23 cellular contexts compared by ENCODE assay signal in genomic region chr17:10398352-10398751, GRCh38. TPM values are rescaled to one million over a fixed set of nuclear protein-coding genes. Genes with fewer than 3 reads are reported as not detected.
A peak's percentile ranks its signal among the peaks of the same experiment; 100 is the strongest.
DNase-seq lines count a peak whose midpoint lies in the region; ATAC-seq, FAIRE-seq and TF ChIP-seq lines count a peak whose summit lies in the region.
"Had no signal": no experiment of that assay in that cellular context is flagged by ENCODE, and none has a peak within 500 bp of the region (broad histone marks: within the 10 kb centered on the region; RNA-seq: fewer than 3 reads in every experiment).

No MANE protein-coding gene starts in this region.

- H3K36me3 Mint-ChIP-seq in H9 (ENCODE audit: insufficient read depth in 1 of 3, low read depth in 3 of 3) = no peaks in the 10 kb centered on the region
- H3K36me3 Mint-ChIP-seq: CD8-positive, alpha-beta T cell had no signal

- CTCF ChIA-PET in A673 (lab: Charles Lee) (no interaction called here), K562 (lab: Yijun Ruan, JAX; ENCODE audit: low intra/inter-chr PET ratio) (no interaction called here)

- H3K4me3 Mint-ChIP-seq in H9 = no peak overlapping the region
- H3K4me3 Mint-ChIP-seq: CD8-positive, alpha-beta T cell had no signal

- H2AFZ ChIP-seq in H9 (ENCODE audit: low read length) = no peak overlapping the region
- H2AFZ ChIP-seq in K562 (ENCODE audit: low read depth, low read length) = no peak overlapping the region
- H2AFZ ChIP-seq: GM23248 had no signal

- no peaks in the 10 kb centered on the region for H3K9me3 ChIP-seq in A673 (ENCODE audit: low read depth, low read length, poor library complexity, severe bottlenecking)
- H3K9me3 ChIP-seq in H9 (ENCODE audit: control insufficient read depth, low read depth, low read length) = no peaks in the 10 kb centered on the region
- H3K9me3 ChIP-seq in K562 (replicated peaks; ENCODE audit: control insufficient read depth, insufficient read depth, low read depth, low read length) = no peaks in the 10 kb centered on the region
- H3K9me3 ChIP-seq: BLaER1 had no signal

- H3K27ac ChIP-seq in A673 (ENCODE audit: low read depth, low read length, poor library complexity, severe bottlenecking) (no peak overlapping the region), H9 (ENCODE audit: insufficient read length, low read depth, low read length) (no peak overlapping the region), K562 (ENCODE audit: extremely low read depth, low read depth, low read length) (no peak overlapping the region)
- H3K27ac ChIP-seq: BLaER1, GM23248 had no signal

- no peak overlapping the region for H2BK5ac ChIP-seq in H9 (ENCODE audit: insufficient read length, low read length)

- POLR2A ChIA-PET in A673 (lab: Charles Lee; ENCODE audit: low non-redundant PET) = no interaction called here
- POLR2A ChIA-PET in K562 (lab: Yijun Ruan, JAX) = no interaction called here

- H3K4me3 ChIP-seq in A673 (ENCODE audit: low read depth, low read length, poor library complexity, severe bottlenecking) (no peak overlapping the region), K562 (no peak overlapping the region)
- H3K4me3 ChIP-seq: BLaER1, GM23248 had no signal

- no peak overlapping the region for H3K4me2 ChIP-seq in H9 (ENCODE audit: insufficient read depth, insufficient read length, low read length)
- H3K4me2 ChIP-seq in K562 (ENCODE audit: insufficient read depth, low read length) = no peak overlapping the region
- H3K4me2 ChIP-seq: BLaER1 had no signal

- H3K23ac ChIP-seq in H9 (ENCODE audit: insufficient read length, low read depth, low read length) = no peak overlapping the region

- no peaks in the 10 kb centered on the region for H3K27me3 Mint-ChIP-seq in H9 (ENCODE audit: low read depth)

- H3K14ac ChIP-seq in H9 (ENCODE audit: insufficient read depth, low read length) = no peak overlapping the region

- H2AK5ac ChIP-seq in H9 (ENCODE audit: insufficient read length, low read length) = no peak overlapping the region

- H3K36me3 ChIP-seq in A673 (ENCODE audit: insufficient read depth, low read length, poor library complexity, severe bottlenecking) (no peaks in the 10 kb centered on the region), K562 (ENCODE audit: control insufficient read depth, insufficient read depth, low read length) (no peaks in the 10 kb centered on the region)
- H3K36me3 ChIP-seq: BLaER1 had no signal

- TF ChIP-seq POLR2A in K562 (conservative IDR thresholded peaks at IDR 0.05) = no peak

- H3K79me1 ChIP-seq in H9 (ENCODE audit: insufficient read depth, low read depth, low read length, poor library complexity, severe bottlenecking) = no peaks in the 10 kb centered on the region

- no peak for TF ChIP-seq EP300 in K562 (IDR thresholded peaks at IDR 0.05; ENCODE audit: low read length)

- DNase-seq in A673 (ENCODE audit: low spot score) (no peak), H9 (peak; percentile 79), K562 (ENCODE audit: extremely low read depth in 1 of 4, low spot score in 3 of 4) (no peak), islet precursor cell (peak; percentile 63), NCI-H2227 treated with DMSO at 0.1 percent for 48 hours (lab: John Stamatoyannopoulos, UW) (no peak)
- DNase-seq: Calu3; CD8-positive, alpha-beta T cell; GM23248; NCI-H1092 treated with DMSO at 0.1 percent for 48 hours; NCI-H2081; NCI-H2171 treated with DMSO at 0.1 percent for 48 hours; NCI-H446 treated with DMSO at 0.1 percent for 48 hours; NK-92 treated with Interleukin-12 subunit alpha and Interleukin-12 subunit beta, amount 100 ng/mL, for 24 hours had no signal

- H3K18ac ChIP-seq in H9 (ENCODE audit: insufficient read length, low read depth, low read length) = no peak overlapping the region

- no peak overlapping the region for H2BK12ac ChIP-seq in H9 (ENCODE audit: insufficient read length, low read depth, low read length)

- H3K56ac ChIP-seq in H9 (ENCODE audit: insufficient read length, low read depth, low read length) = no peak overlapping the region

- no peak overlapping the region for H4K91ac ChIP-seq in H9 (ENCODE audit: insufficient read length, low read depth, low read length)

- H3K79me2 ChIP-seq in H9 (ENCODE audit: insufficient read depth, low read length) (no peaks in the 10 kb centered on the region), K562 (ENCODE audit: control insufficient read depth, insufficient read depth, low read length) (no peaks in the 10 kb centered on the region)

- H3K9me3 Mint-ChIP-seq in H9 = no peaks in the 10 kb centered on the region
- H3K9me3 Mint-ChIP-seq: CD8-positive, alpha-beta T cell had no signal

- BruUV-seq in A673 (replicated peaks; lab: Mats Ljungman, UMichigan) = no TSS peak
- BruUV-seq in K562 (replicated peaks; lab: Mats Ljungman, UMichigan) = no TSS peak

- no peak overlapping the region for H3K9ac ChIP-seq in H9 (ENCODE audit: extremely low read depth, insufficient read length, low read length)
- no peak overlapping the region for H3K9ac ChIP-seq in K562 (ENCODE audit: insufficient read depth in 1 of 2, low read depth in 2 of 2, low read length in 2 of 2)
- H3K9ac ChIP-seq: BLaER1, GM23248 had no signal

- intact Hi-C loops in A673 (cut with micrococcal nuclease; ENCODE audit: unreplicated experiment) (no loop called here), K562 (cut with micrococcal nuclease) (no loop called here)

- TF ChIP-seq CTCF in A673 (conservative IDR thresholded peaks at IDR 0.05; ENCODE audit: low read depth, low read length) (peak; percentile 38), H9 (conservative IDR thresholded peaks at IDR 0.05) (peak; percentile 69), K562 (IDR thresholded peaks at IDR 0.05 in 2 of 3, conservative IDR thresholded peaks at IDR 0.05 in 1 of 3; ENCODE audit: insufficient read depth in 2 of 3, low read depth in 1 of 3, low read length in 3 of 3) (0 out of 6 replicates have a peak, but pooled peaks of 2 of the 3 experiments have one; percentile 3 to 24)

- no peak overlapping the region for H2BK15ac ChIP-seq in H9 (ENCODE audit: low read depth, low read length)

- no peak overlapping the region for H2BK120ac ChIP-seq in H9 (ENCODE audit: low read depth, low read length, poor library complexity, severe bottlenecking)

- no peak for FAIRE-seq in K562 (lab: Jason Lieb, UNC)
- FAIRE-seq: A204.1, RCC 7860 had no signal

- H3K9me1 ChIP-seq in K562 (ENCODE audit: control insufficient read depth, insufficient read depth, low read length) = no peaks in the 10 kb centered on the region

- H4K8ac ChIP-seq in H9 (replicated peaks; ENCODE audit: insufficient read length, low read depth, low read length) = no peak overlapping the region

- H3K27me3 ChIP-seq in A673 (replicated peaks; ENCODE audit: insufficient read depth, low read depth, low read length, poor library complexity) (no peaks in the 10 kb centered on the region), H9 (ENCODE audit: insufficient read depth, low read length) (no peaks in the 10 kb centered on the region), K562 (ENCODE audit: control insufficient read depth in 2 of 2, insufficient read depth in 2 of 2, low read length in 2 of 2) (peaks cover 0 to 4% of the 10 kb centered on the region in 2 experiments; a peak in 1 of 5 replicates)
- H3K27me3 ChIP-seq: BLaER1 had no signal

- TF ChIP-seq RAD21 in K562 (CRISPR knock-in tag; conservative IDR thresholded peaks at IDR 0.05 in 1 of 2, IDR thresholded peaks at IDR 0.05 in 1 of 2) = no peak

- ATAC-seq in K562 (no peak), GM18907 (IDR thresholded peaks at IDR 0.05; ENCODE audit: unreplicated experiment) (no peak), GM19452 (IDR thresholded peaks at IDR 0.05; ENCODE audit: unreplicated experiment) (no peak), HG03025 (IDR thresholded peaks at IDR 0.05; ENCODE audit: low FRiP score, unreplicated experiment) (no peak)
- ATAC-seq: CD8-positive, alpha-beta T cell; Right ventricle myocardium inferior had no signal

- no peak overlapping the region for H4K5ac ChIP-seq in H9 (ENCODE audit: insufficient read length, low read depth, low read length)

- H3K4me1 Mint-ChIP-seq in H9 = no peaks in the 10 kb centered on the region

- no peaks in the 10 kb centered on the region for H4K20me1 ChIP-seq in H9 (ENCODE audit: control insufficient read depth, insufficient read depth, insufficient read length)
- no peaks in the 10 kb centered on the region for H4K20me1 ChIP-seq in K562 (replicated peaks; ENCODE audit: control insufficient read depth, insufficient read depth, low read length)
- H4K20me1 ChIP-seq: BLaER1 had no signal

- WGBS in H9 (ENCODE audit: extremely low coverage, insufficient read length, low lambda C conversion rate) = no CpG with 5 or more reads among the region's 9 CpGs
- WGBS in K562 (ENCODE audit: insufficient coverage, low coverage, missing lambda C conversion rate) = 0% methylated on average over 7 of the region's 9 CpGs

- H3K27ac Mint-ChIP-seq in H9 = peak overlapping the region in 1 of 3 experiments; percentile 34; a peak in 1 of 7 replicates
- H3K27ac Mint-ChIP-seq: CD8-positive, alpha-beta T cell had no signal

- no peak overlapping the region for H3T11ph ChIP-seq in H9 (ENCODE audit: low read length)

- in situ Hi-C loops in K562 (cut with MboI) = no loop called here

- H3K23me2 ChIP-seq in H9 (ENCODE audit: insufficient read length, low read depth, low read length, poor library complexity, severe bottlenecking) = no peaks in the 10 kb centered on the region

- no peaks in the 10 kb centered on the region for H3K4me1 ChIP-seq in A673 (ENCODE audit: insufficient read depth, low read length, poor library complexity, severe bottlenecking)
- H3K4me1 ChIP-seq in H9 (ENCODE audit: insufficient read depth, low read length) = no peaks in the 10 kb centered on the region
- no peaks in the 10 kb centered on the region; a peak in 1 of 5 replicates for H3K4me1 ChIP-seq in K562 (replicated peaks in 1 of 2; ENCODE audit: control insufficient read depth in 2 of 2, insufficient read depth in 2 of 2, low read length in 2 of 2)
- H3K4me1 ChIP-seq: BLaER1 had no signal

- H2BK20ac ChIP-seq in H9 (ENCODE audit: low read depth, low read length, poor library complexity, severe bottlenecking) = no peak overlapping the region

- H3K4ac ChIP-seq in H9 (ENCODE audit: low read depth, low read length) = no peak overlapping the region

RNA-seq across cellular contexts. Expression of gene MYH8, which starts 23.4 kb away (rescaled TPM):
- total RNA-seq in A673 (2021) (0.11 TPM in 1 of 2 replicates, not detected in the other), H9 (2021) (not detected in 2 replicates), K562 (2014; rRNA removed) (not detected in 2 replicates), K562 (2014; rRNA removed; fragmentation: Illumina TruSeq; extraction: Trizol) (not detected in 2 replicates), K562 (2015; rRNA removed; fragmentation: Illumina TruSeq; extraction: Trizol) (not detected in 2 replicates), K562 (2021) (not detected in 2 replicates)
- total RNA-seq in K562 (2011; cell fraction: chromatin; rRNA removed; ENCODE audit: low replicate concordance) = not detected in 2 replicates
- total RNA-seq in K562 (2011; cell fraction: nucleolus; rRNA removed) = not detected in 2 replicates
- total RNA-seq in K562 (2011; cell fraction: nucleoplasm; rRNA removed) = not detected in 2 replicates
- polyA plus RNA-seq in K562 (2011; rRNA removed) (not detected in 2 replicates), K562 (2014; fragmentation: Illumina TruSeq; extraction: Trizol) (not detected in 2 replicates), K562 (2014; fragmentation: Nextera tagmentation; extraction: Ambion mirVana) (under 1 TPM; 0.01 to 0.03 TPM), K562 (2014; rRNA removed) (0.05 TPM in 1 of 2 replicates, not detected in the other)
- not detected in 2 replicates for polyA plus RNA-seq in K562 (2011; cell fraction: cytosol; rRNA removed)
- not detected in 2 replicates for polyA plus RNA-seq in K562 (2011; cell fraction: nucleus; rRNA removed)
- polyA plus RNA-seq in K562 (2012) = 0.01 and 0.03 TPM in 2 replicates
- polyA minus RNA-seq in K562 (2011; rRNA and poly(A)+ RNA removed) = not detected in 2 replicates
- not detected in 2 replicates for polyA minus RNA-seq in K562 (2011; cell fraction: cytosol; rRNA and poly(A)+ RNA removed)
- polyA minus RNA-seq in K562 (2011; cell fraction: nucleus; rRNA and poly(A)+ RNA removed) = not detected in 2 replicates
- total RNA-seq: Calu3; CD8-positive, alpha-beta T cell; GM23248; HT-29; MCF 10A; OCI-LY7; Right ventricle myocardium inferior had no signal
- polyA plus RNA-seq: GM23248 had no signal

RNA-seq across cellular contexts. Expression of gene MYH13, which starts 25.5 kb away (rescaled TPM):
- total RNA-seq in A673 (2021) (not detected in 2 replicates), H9 (2021) (not detected in 2 replicates), K562 (2014; rRNA removed) (not detected in 2 replicates), K562 (2014; rRNA removed; fragmentation: Illumina TruSeq; extraction: Trizol) (not detected in 2 replicates), K562 (2015; rRNA removed; fragmentation: Illumina TruSeq; extraction: Trizol) (not detected in 2 replicates), K562 (2021) (not detected in 2 replicates)
- total RNA-seq in K562 (2011; cell fraction: chromatin; rRNA removed; ENCODE audit: low replicate concordance) = not detected in 2 replicates
- not detected in 2 replicates for total RNA-seq in K562 (2011; cell fraction: nucleolus; rRNA removed)
- not detected in 2 replicates for total RNA-seq in K562 (2011; cell fraction: nucleoplasm; rRNA removed)
- polyA plus RNA-seq in K562 (2011; rRNA removed) (not detected in 2 replicates), K562 (2014; fragmentation: Illumina TruSeq; extraction: Trizol) (not detected in 2 replicates), K562 (2014; fragmentation: Nextera tagmentation; extraction: Ambion mirVana) (under 1 TPM in 1 of 2 experiments, not detected in 1; 0.01 TPM), K562 (2014; rRNA removed) (not detected in 2 replicates)
- polyA plus RNA-seq in K562 (2011; cell fraction: cytosol; rRNA removed) = not detected in 2 replicates
- polyA plus RNA-seq in K562 (2011; cell fraction: nucleus; rRNA removed) = not detected in 2 replicates
- polyA plus RNA-seq in K562 (2012) = 0.03 TPM in 1 of 2 replicates, not detected in the other
- not detected in 2 replicates for polyA minus RNA-seq in K562 (2011; rRNA and poly(A)+ RNA removed)
- not detected in 2 replicates for polyA minus RNA-seq in K562 (2011; cell fraction: cytosol; rRNA and poly(A)+ RNA removed)
- not detected in 2 replicates for polyA minus RNA-seq in K562 (2011; cell fraction: nucleus; rRNA and poly(A)+ RNA removed)
- total RNA-seq: Calu3; CD8-positive, alpha-beta T cell; GM23248; HT-29; MCF 10A; OCI-LY7; Right ventricle myocardium inferior had no signal

Comparison
In these comparisons a context has a peak if more than half of its experiments do, and no peak if none do; other contexts are left out.
1. DNase-seq: peak in H9 (single experiment) and islet precursor cell (single experiment); none in A673 (single experiment), K562 (0 of 4) and NCI-H2227 treated with DMSO at 0.1 percent for 48 hours (single experiment).
2. CTCF ChIP-seq: peak in every context shown above with its lines; median percentile 69 in H9; 38 in A673; 14 in K562.